ENCODE assay signal across 14 cellular contexts in the genomic region with DNA sequence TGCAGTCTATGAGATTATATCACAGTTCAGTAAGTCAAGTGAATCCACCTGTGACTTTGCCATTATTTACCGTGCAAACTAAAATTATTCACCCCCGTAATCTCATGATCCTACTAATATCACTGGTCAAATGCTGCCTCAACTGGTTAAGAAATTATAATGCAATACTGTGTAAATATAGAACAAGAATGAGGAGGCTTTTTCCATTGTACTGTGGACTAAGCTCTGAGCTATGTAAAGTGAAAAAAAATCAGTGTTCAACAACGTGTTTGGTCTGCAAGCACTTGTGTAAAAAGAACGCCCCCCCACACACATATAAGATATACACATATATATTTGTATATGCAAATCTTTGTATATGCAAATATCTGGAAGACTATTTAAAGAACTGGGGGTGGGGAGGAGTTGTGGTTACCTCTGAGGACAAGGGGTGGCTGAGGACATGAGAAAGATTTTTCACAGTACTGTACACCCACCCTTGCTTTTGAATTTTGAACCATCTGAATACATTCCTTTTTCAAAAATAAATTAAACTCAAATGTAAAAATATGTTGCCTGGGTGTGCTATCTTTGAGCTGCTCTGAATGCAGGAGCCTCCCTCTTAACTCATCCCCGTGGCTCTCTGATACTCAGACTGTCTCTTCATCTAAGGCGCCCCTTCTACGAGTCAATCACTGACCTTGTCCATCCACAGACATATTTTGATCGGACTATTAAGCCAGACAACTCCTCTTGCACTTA. TPM values are rescaled to one million over a fixed set of nuclear protein-coding genes. Genes with fewer than 3 reads are reported as not detected.
DNase-seq lines count a peak whose midpoint lies in the region; ATAC-seq, FAIRE-seq and TF ChIP-seq lines count a peak whose summit lies in the region.
"Had no signal": no experiment of that assay in that cellular context is flagged by ENCODE, and none has a peak within 500 bp of the region (broad histone marks: within the 10 kb centered on the region; RNA-seq: fewer than 3 reads in every experiment).

No MANE protein-coding gene starts in this region.

- H3K9me3 ChIP-seq in HAP-1 (no peaks in the 10 kb centered on the region), body of pancreas (no peaks in the 10 kb centered on the region), pancreas (no peaks in the 10 kb centered on the region), esophagus muscularis mucosa (no peaks in the 10 kb centered on the region)

- no peak for TF ChIP-seq EP300 in esophagus muscularis mucosa (IDR thresholded peaks at IDR 0.05)

- H3K36me3 ChIP-seq in HAP-1 (replicated peaks) (no peaks in the 10 kb centered on the region), body of pancreas (replicated peaks in 1 of 2; ENCODE audit: insufficient read depth in 1 of 2, low read depth in 2 of 2) (no peaks in the 10 kb centered on the region), pancreas (no peaks in the 10 kb centered on the region), brain microvascular endothelial cell (replicated peaks) (no peaks in the 10 kb centered on the region), esophagus muscularis mucosa (no peaks in the 10 kb centered on the region)

- DNase-seq in GM12865 (ENCODE audit: low read depth) (peak; percentile 54), HAP-1 (ENCODE audit: low spot score in 2 of 2) (peak; percentile 46), body of pancreas (no peak), pancreas (no peak), brain microvascular endothelial cell (no peak), esophagus muscularis mucosa (ENCODE audit: extremely low spot score) (no peak)
- DNase-seq: activated T-cell treated with anti-CD3 and anti-CD28 coated beads, Interleukin-2, amount 50 U/mL, for 1 hour; kidney glomerular epithelial cell; NCI-H1694; NCI-H82 had no signal

- 32% methylated on average over 8 of the region's 8 CpGs for WGBS in body of pancreas, 2 donors
- WGBS in pancreas, 2 donors = 27 to 34% methylated on average over 8 of the region's 8 CpGs
- 55% methylated on average over 8 of the region's 8 CpGs for WGBS in esophagus muscularis mucosa

- H3K27ac ChIP-seq in body of pancreas (peak overlapping the region in 1 of 4 donors; percentile 18), pancreas (no peak overlapping the region), brain microvascular endothelial cell (no peak overlapping the region), esophagus muscularis mucosa (replicated peaks in 1 of 4) (no peak overlapping the region)

- FAIRE-seq in pancreas (lab: Jason Lieb, UNC) = no peak
- FAIRE-seq: frontal cortex, small intestine had no signal

- H3K4me1 ChIP-seq in HAP-1 (peaks cover 12% of the 10 kb centered on the region), body of pancreas (peaks cover 26% of the 10 kb centered on the region), pancreas (peaks cover 3 to 13% (median 11%) of the 10 kb centered on the region in 3 donors), esophagus muscularis mucosa (peaks cover 0 to 6% (median 5%) of the 10 kb centered on the region in 4 donors)

- TF ChIP-seq POLR2A in body of pancreas (IDR thresholded peaks at IDR 0.05) = no peak
- TF ChIP-seq POLR2A in esophagus muscularis mucosa (IDR thresholded peaks at IDR 0.05; ENCODE audit: low read depth) = no peak

- intact Hi-C loops in body of pancreas (cut with DNase I) (no loop called here), pancreas (cut with DNase I) (no loop called here), esophagus muscularis mucosa (cut with DNase I) (no loop called here)

- TF ChIP-seq CTCF in GM12865 (IDR thresholded peaks at IDR 0.05; ENCODE audit: insufficient read depth, low read depth, low read length, missing control alignments) (no peak), body of pancreas (IDR thresholded peaks at IDR 0.05) (no peak), pancreas (IDR thresholded peaks at IDR 0.05) (no peak), brain microvascular endothelial cell (IDR thresholded peaks at IDR 0.05; ENCODE audit: low read depth, low read length, missing control alignments) (no peak), esophagus muscularis mucosa (IDR thresholded peaks at IDR 0.05) (no peak)

- H3K4me3 ChIP-seq in GM12865 (ENCODE audit: low read depth, low read length) = no peak overlapping the region
- H3K4me3 ChIP-seq in HAP-1 = no peak overlapping the region
- no peak overlapping the region for H3K4me3 ChIP-seq in body of pancreas
- no peak overlapping the region for H3K4me3 ChIP-seq in pancreas
- H3K4me3 ChIP-seq in brain microvascular endothelial cell (ENCODE audit: low read depth, low read length) = no peak overlapping the region
- no peak overlapping the region for H3K4me3 ChIP-seq in esophagus muscularis mucosa

- in situ Hi-C loops in HAP-1 (cut with MboI; ENCODE audit: low sequenced_read_pairs) (no loop called here), brain microvascular endothelial cell (cut with HindIII; ENCODE audit: low pct_ligation_motif_present, low sequenced_read_pairs) (no loop called here)

- ATAC-seq in body of pancreas = peak; percentile 33
- ATAC-seq in pancreas = peak; percentile 26 to 71 (median 52)
- ATAC-seq in GM18498 (IDR thresholded peaks at IDR 0.05; ENCODE audit: unreplicated experiment) = no peak
- ATAC-seq: SK-N-SH treated with all-trans-retinoic acid at 6 μM for 48 hours had no signal

- no peaks in the 10 kb centered on the region for H3K27me3 ChIP-seq in HAP-1 (ENCODE audit: low read depth)
- no peaks in the 10 kb centered on the region for H3K27me3 ChIP-seq in body of pancreas
- no peaks in the 10 kb centered on the region for H3K27me3 ChIP-seq in pancreas
- no peaks in the 10 kb centered on the region for H3K27me3 ChIP-seq in brain microvascular endothelial cell (replicated peaks)
- no peaks in the 10 kb centered on the region for H3K27me3 ChIP-seq in esophagus muscularis mucosa

RNA-seq across cellular contexts. Expression of a gene that starts 57.0 kb away (rescaled TPM):
- total RNA-seq in body of pancreas (100 to 1,000 TPM in 1 of 2 donors, 10 to 100 TPM in 1; 79.6 to 103 TPM), pancreas (100 to 1,000 TPM in 2 of 6 donors, 10 to 100 TPM in 4; 58.1 to 137 (median 90.8) TPM), esophagus muscularis mucosa (100 to 1,000 TPM; 160 to 241 (median 173) TPM)
- polyA plus RNA-seq in pancreas = 10 to 100 TPM; 37.7 to 42.1 TPM

Comparison
In these comparisons a context has a peak if more than half of its experiments do, and no peak if none do; other contexts are left out.
1. DNase-seq: peak in GM12865 (single experiment) and HAP-1 (2 of 2); none in body of pancreas (0 of 4), pancreas (0 of 6), brain microvascular endothelial cell (single experiment) and esophagus muscularis mucosa (single experiment).